ENCODE assay signal across 8 cellular contexts in the genomic region with DNA sequence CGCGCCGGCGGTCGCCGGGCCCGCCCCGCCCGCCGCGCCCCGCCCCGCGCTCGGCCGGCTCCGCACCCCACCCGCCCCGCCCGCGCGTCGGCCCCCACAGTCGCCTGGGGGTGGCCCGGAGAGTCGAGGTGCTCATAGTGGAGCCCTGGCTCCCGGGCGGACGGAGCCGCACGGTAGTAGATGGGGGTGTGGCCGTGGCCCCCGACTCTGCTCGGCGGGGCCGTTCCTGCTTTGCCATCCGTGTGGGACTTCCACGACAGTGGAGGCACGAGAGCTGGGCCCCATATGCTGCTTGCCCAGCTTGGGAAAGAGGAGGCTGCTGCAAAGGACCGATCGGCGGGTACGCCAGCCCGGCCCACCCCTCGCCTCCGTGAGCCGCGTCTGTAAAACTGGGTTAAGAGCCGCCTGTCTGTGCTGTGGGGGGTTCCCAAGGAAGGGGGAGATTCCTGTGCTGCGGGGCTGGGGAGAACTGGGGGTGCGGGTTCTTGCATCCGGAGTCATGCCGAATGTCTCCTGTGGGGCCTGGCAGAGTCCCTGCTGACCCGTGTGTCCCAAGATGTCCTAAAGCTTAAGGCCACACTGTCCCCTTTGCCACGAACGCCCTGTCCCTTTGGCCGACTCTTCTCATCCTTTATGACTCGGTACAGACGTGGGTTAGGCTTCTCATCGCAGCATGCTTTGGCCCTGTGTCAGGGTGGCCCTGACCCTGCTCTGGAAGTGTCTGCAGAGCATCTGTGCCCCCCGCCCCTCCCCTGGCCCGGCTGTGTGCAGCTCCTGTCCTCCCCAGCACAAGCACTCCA. TPM values are rescaled to one million over a fixed set of nuclear protein-coding genes. Genes with fewer than 3 reads are reported as not detected.
A peak's percentile ranks its signal among the peaks of the same experiment; 100 is the strongest.
DNase-seq lines count a peak whose midpoint lies in the region; ATAC-seq, FAIRE-seq and TF ChIP-seq lines count a peak whose summit lies in the region.

A gene (plus strand): TSS at position 70 of the 800 bp plus-strand sequence. CDS start 12,639 bp downstream, outside the sequence.

- peak within 1 kb of the TSS; percentile 83 for H3K4me3 ChIP-seq in GM12878
- peak within 1 kb of the TSS; percentile 45 to 66 (median 61) for H3K4me3 ChIP-seq in liver (ENCODE audit: low read depth in 1 of 3, low read length in 3 of 3)
- H3K4me3 ChIP-seq in testis = peak within 1 kb of the TSS; percentile 56 to 73

- no peak for TF ChIP-seq RAD21 in GM12878 (IDR thresholded peaks at IDR 0.05; ENCODE audit: insufficient read depth, low read depth, low read length)
- no peak for TF ChIP-seq RAD21 in liver (IDR thresholded peaks at IDR 0.05)

- peak; percentile 26; the same call in 1 of the 2 replicates for TF ChIP-seq POLR2A in GM12878 (IDR thresholded peaks at IDR 0.05; ENCODE audit: low read depth, low read length)
- TF ChIP-seq POLR2A in testis (IDR thresholded peaks at IDR 0.05) = no peak

- peak; percentile 6 for ATAC-seq in GM12878

- H3K4me3 Mint-ChIP-seq in Calu3 (ENCODE audit: low read depth, unreplicated experiment) = peak within 1 kb of the TSS; percentile 82

- POLR2A ChIA-PET in GM12878 (lab: Charles Lee) = interaction anchor here (0.7 to 3.5 kb wide), 6 partner anchors 14 to 457 kb away, joined by 3 to 14 read pairs (median 4); a partner anchor contains a TSS

- TF ChIP-seq EP300 in GM12878 (IDR thresholded peaks at IDR 0.05; ENCODE audit: borderline replicate concordance in 1 of 2, control insufficient read depth in 1 of 2, low read depth in 2 of 2, low read length in 2 of 2) = no peak

- SMC1A ChIA-PET in GM12878 (lab: Charles Lee; ENCODE audit: uncharacterized antibody, unreplicated experiment) = interaction anchor here (1.0 to 2.3 kb wide), 4 partner anchors 21 to 41 kb away, joined by 3 to 11 read pairs (median 5); no protein-coding TSS in a partner anchor

- peak within 1 kb of the TSS; percentile 54 for H2AFZ ChIP-seq in GM12878 (ENCODE audit: control insufficient read depth, low read depth, low read length)

- H3K4me2 ChIP-seq in GM12878 (ENCODE audit: control insufficient read depth, insufficient read depth) = peak within 1 kb of the TSS; percentile 97

- CTCF ChIA-PET in Calu3 (lab: Charles Lee) (interaction anchor here (0.7 to 1.2 kb wide), 3 partner anchors 11 to 40 kb away, joined by 3 to 5 read pairs (median 3); no protein-coding TSS in a partner anchor), GM12878 (lab: Yijun Ruan, JAX) (interaction anchor here (1.2 to 3.9 kb wide), 6 partner anchors 14 to 205 kb away, joined by 3 to 22 read pairs (median 8); no protein-coding TSS in a partner anchor)

- peaks cover 32% of the 10 kb centered on the region for H3K4me1 Mint-ChIP-seq in Calu3 (ENCODE audit: low read depth, unreplicated experiment)

- 3% methylated on average over 36 of the region's 62 CpGs for WGBS in GM12878 (ENCODE audit: insufficient coverage, insufficient replicate concordance, low lambda C conversion rate, missing lambda C conversion rate)
- WGBS in liver = 18% methylated on average over 62 of the region's 62 CpGs
- 4 to 12% methylated on average over 8 to 34 of the region's 62 CpGs for WGBS in testis, 2 donors

- in situ Hi-C loops in GM12878 (cut with MboI) = no loop called here

- BruUV-seq in Calu3 (replicated peaks; lab: Mats Ljungman, UMichigan) = no TSS peak
- BruUV-seq in GM12878 (replicated peaks; lab: Mats Ljungman, UMichigan) = no TSS peak

- peak within 1 kb of the TSS; percentile 85 for H3K27ac ChIP-seq in GM12878 (ENCODE audit: control insufficient read depth, insufficient read depth)
- peak within 1 kb of the TSS; percentile 50 to 74 for H3K27ac ChIP-seq in liver (ENCODE audit: low read depth in 1 of 2, low read length in 2 of 2)
- peak within 1 kb of the TSS; percentile 21 to 45 for H3K27ac ChIP-seq in testis

- no peak for TF ChIP-seq CTCF in Calu3 (IDR thresholded peaks at IDR 0.05; ENCODE audit: unreplicated experiment)
- TF ChIP-seq CTCF in GM12878 (IDR thresholded peaks at IDR 0.05 in 2 of 3, conservative IDR thresholded peaks at IDR 0.05 in 1 of 3; ENCODE audit: control insufficient read depth in 2 of 3, extremely low read depth in 1 of 3, insufficient read depth in 1 of 3, low read depth in 3 of 3, low read length in 3 of 3) = no peak
- no peak for TF ChIP-seq CTCF in liver (IDR thresholded peaks at IDR 0.05; ENCODE audit: low read depth, low read length, missing input control)
- no peak for TF ChIP-seq CTCF in testis (IDR thresholded peaks at IDR 0.05)

- H3K36me3 Mint-ChIP-seq in Calu3 (ENCODE audit: insufficient read depth, unreplicated experiment) = peaks cover 41% of the 10 kb centered on the region

- intact Hi-C loops in Calu3 (cut with micrococcal nuclease; ENCODE audit: unreplicated experiment) (loop anchor here (5.0 kb wide), 1 partner anchor 42 kb away; no protein-coding TSS in a partner anchor), GM12878 (cut with micrococcal nuclease; ENCODE audit: unreplicated experiment) (no loop called here), testis (cut with DNase I; ENCODE audit: low total_unique reads) (no loop called here)

- peak within 1 kb of the TSS; percentile 68 for H3K27ac Mint-ChIP-seq in Calu3 (ENCODE audit: unreplicated experiment)

- H3K9me3 ChIP-seq in GM12878 (replicated peaks; ENCODE audit: control insufficient read depth, insufficient read depth, low read length) = no peaks in the 10 kb centered on the region
- no peaks in the 10 kb centered on the region for H3K9me3 ChIP-seq in liver (ENCODE audit: control insufficient read depth in 4 of 4, low read length in 3 of 4)
- H3K9me3 ChIP-seq in testis = no peaks in the 10 kb centered on the region

- peaks cover 26% of the 10 kb centered on the region for H3K4me1 ChIP-seq in GM12878 (ENCODE audit: control insufficient read depth, insufficient read depth, low read length)
- H3K4me1 ChIP-seq in liver (ENCODE audit: control insufficient read depth in 4 of 4, insufficient read depth in 4 of 4, low read length in 3 of 4) = peaks cover 14 to 35% (median 19%) of the 10 kb centered on the region in 4 donors
- peaks cover 27% of the 10 kb centered on the region for H3K4me1 ChIP-seq in testis

- RAD21 ChIA-PET in GM12878 (lab: Charles Lee; ENCODE audit: unreplicated experiment) = interaction anchor here (0.8 to 6.7 kb wide), 10 partner anchors 14 to 103 kb away, joined by 3 to 67 read pairs (median 6); a partner anchor contains a TSS

- H3K27me3 ChIP-seq in GM12878 (replicated peaks in 1 of 2; ENCODE audit: control insufficient read depth in 2 of 2, insufficient read depth in 2 of 2, low read length in 1 of 2) = peaks cover 2 to 7% of the 10 kb centered on the region in 2 experiments; a peak in 2 of 4 replicates
- peaks cover 0 to 6% (median 0%) of the 10 kb centered on the region in 4 donors for H3K27me3 ChIP-seq in liver (ENCODE audit: control insufficient read depth in 4 of 4, insufficient read depth in 4 of 4, low read length in 3 of 4)
- H3K27me3 ChIP-seq in testis = no peaks in the 10 kb centered on the region

- H3K9ac ChIP-seq in GM12878 (ENCODE audit: control insufficient read depth, insufficient read depth, low read length) (peak within 1 kb of the TSS; percentile 91), liver (ENCODE audit: low read depth in 1 of 2, low read length in 2 of 2) (peak within 1 kb of the TSS; percentile 1 to 25)

- FAIRE-seq in GM12878 (lab: Jason Lieb, UNC) = no peak

- peaks cover 30% of the 10 kb centered on the region for H3K79me2 ChIP-seq in GM12878 (ENCODE audit: control insufficient read depth, insufficient read depth, low read length)

- no peaks in the 10 kb centered on the region for H4K20me1 ChIP-seq in GM12878 (ENCODE audit: control insufficient read depth, insufficient read depth)

- H3K27me3 Mint-ChIP-seq in Calu3 (ENCODE audit: unreplicated experiment) = peaks cover 52% of the 10 kb centered on the region

- no peaks in the 10 kb centered on the region for H3K9me3 Mint-ChIP-seq in Calu3 (ENCODE audit: low read depth, unreplicated experiment)

- DNase-seq in Calu3 = no peak
- peak; percentile 53 for DNase-seq in NAMALWA (ENCODE audit: low spot score)
- DNase-seq in GM12878 (ENCODE audit: low read depth, low spot score) = no peak
- DNase-seq in testis = no peak
- DNase-seq in NCI-H2171 treated with DMSO at 0.1 percent for 48 hours (lab: John Stamatoyannopoulos, UW) = no peak
- DNase-seq in NK-92 (lab: John Stamatoyannopoulos, UW; ENCODE audit: unreplicated experiment) = no peak
- no peak for DNase-seq in NCI-H128 (lab: John Stamatoyannopoulos, UW; ENCODE audit: unreplicated experiment)

- H3K36me3 ChIP-seq in GM12878 (ENCODE audit: control insufficient read depth in 2 of 2, insufficient read depth in 2 of 2, low read length in 1 of 2) (peaks cover 0 to under 1% of the 10 kb centered on the region in 2 experiments; a peak in 2 of 4 replicates), liver (ENCODE audit: control insufficient read depth in 4 of 4, insufficient read depth in 3 of 4, low read depth in 1 of 4, low read length in 3 of 4) (no peaks in the 10 kb centered on the region), testis (ENCODE audit: low read depth, missing control alignments) (no peaks in the 10 kb centered on the region)

TF ChIP-seq in GM12878, 131 proteins besides CTCF, POLR2A, EP300 and RAD21 (continues in another document):
- TF ChIP-seq RB1 (IDR thresholded peaks at IDR 0.05; ENCODE audit: borderline replicate concordance) = no peak

TF ChIP-seq in liver, 16 proteins besides CTCF, POLR2A, EP300 and RAD21:
- no peak for TF ChIP-seq FOXA1 (IDR thresholded peaks at IDR 0.05)

RNA-seq across cellular contexts. Expression of the gene that starts here (rescaled TPM):
- total RNA-seq in Calu3 (2022) (0.17 and 0.33 TPM in 2 replicates), GM12878 (2014; rRNA removed) (0.34 and 0.38 TPM in 2 replicates), GM12878 (2014; rRNA removed; fragmentation: Illumina TruSeq; extraction: Trizol) (0.09 and 0.14 TPM in 2 replicates), GM12878 (2021) (0.41 and 0.51 TPM in 2 replicates), liver (under 1 TPM; 0.42 to 0.79 TPM), testis (1 to 10 TPM; 6.0 to 7.7 TPM)
- 0.69 and 0.71 TPM in 2 replicates for total RNA-seq in GM12878 (2013; cell fraction: nucleolus; rRNA removed)
- 0.29 TPM for polyA plus RNA-seq in GM12878 (2011; ENCODE audit: low read depth)
- polyA plus RNA-seq in GM12878 (2011; rRNA removed) (0.14 and 0.38 TPM in 2 replicates), GM12878 (2014; fragmentation: Illumina TruSeq; extraction: Trizol) (0.15 TPM in 1 of 2 replicates, not detected in the other), GM12878 (2014; fragmentation: Nextera tagmentation; extraction: Ambion mirVana) (under 1 TPM in 1 of 2 experiments, not detected in 1; 0.04 TPM), GM12878 (2014; rRNA removed) (0.27 and 0.36 TPM in 2 replicates), GM12878 (2016; fragmentation: Nextera tagmentation; extraction: Ambion mirVana) (under 1 TPM; 0.12 to 0.24 TPM), liver (under 1 TPM; 0.04 to 0.28 TPM), testis (ENCODE audit: insufficient read depth, low read depth, low replicate concordance) (9.4 TPM)
- polyA plus RNA-seq in GM12878 (2011; cell fraction: cytosol; rRNA removed) = 0.42 and 0.48 TPM in 2 replicates
- 0.97 and 1.1 TPM in 2 replicates for polyA plus RNA-seq in GM12878 (2011; cell fraction: nucleus; rRNA removed)
- 0.58 and 0.86 TPM in 2 replicates for polyA plus RNA-seq in GM12878 (2012)
- 0.37 and 0.88 TPM in 2 replicates for polyA minus RNA-seq in GM12878 (2011; rRNA and poly(A)+ RNA removed)
- 0.31 TPM in 1 of 2 replicates, not detected in the other for polyA minus RNA-seq in GM12878 (2011; cell fraction: cytosol; rRNA and poly(A)+ RNA removed)
- 0.19 and 0.24 TPM in 2 replicates for polyA minus RNA-seq in GM12878 (2011; cell fraction: nucleus; rRNA and poly(A)+ RNA removed)

Comparison
In these comparisons a context has a peak if more than half of its experiments do, and no peak if none do; other contexts are left out.
1. H3K27ac ChIP-seq: peak in every context shown above with its lines; median percentile 85 in GM12878; 62 in liver; 33 in testis.